ENCODE assay signal across 9 cellular contexts in genomic region chr1:36304970-36305914, GRCh38. TPM values are rescaled to one million over a fixed set of nuclear protein-coding genes. Genes with fewer than 3 reads are reported as not detected.
DNase-seq lines count a peak whose midpoint lies in the region; ATAC-seq, FAIRE-seq and TF ChIP-seq lines count a peak whose summit lies in the region.
"Had no signal": no experiment of that assay in that cellular context is flagged by ENCODE, and none has a peak within 500 bp of the region (broad histone marks: within the 10 kb centered on the region; RNA-seq: fewer than 3 reads in every experiment).

No MANE protein-coding gene starts in this region.

- WGBS in esophagus squamous epithelium, 2 donors = 59 to 65% methylated on average over 7 to 8 of the region's 10 CpGs

- H3K4me3 ChIP-seq in WERI-Rb-1 (ENCODE audit: low read depth, low read length) (no peak overlapping the region), esophagus squamous epithelium (no peak overlapping the region), skin epidermis (peak overlapping the region in 2 of 7 experiments; percentile 71)

- TF ChIP-seq POLR2A in GM12891 (IDR thresholded peaks at IDR 0.05; ENCODE audit: low read depth, low read length) (no peak), esophagus squamous epithelium (IDR thresholded peaks at IDR 0.05) (no peak)

- DNase-seq in GM12891 (ENCODE audit: insufficient read length, low spot score) = no peak
- DNase-seq in WERI-Rb-1 = no peak
- DNase-seq in esophagus squamous epithelium (lab: John Stamatoyannopoulos, UW) = no peak
- DNase-seq in pons (ENCODE audit: low spot score) = no peak
- DNase-seq in NCI-H1048 (lab: John Stamatoyannopoulos, UW) = no peak
- DNase-seq in RKO (ENCODE audit: low spot score) = no peak

- H3K27me3 ChIP-seq in WERI-Rb-1 (ENCODE audit: insufficient read depth, low read depth, severe bottlenecking) (no peaks in the 10 kb centered on the region), esophagus squamous epithelium (no peaks in the 10 kb centered on the region)

- intact Hi-C loops in esophagus squamous epithelium (cut with DNase I) = no loop called here

- H3K9me3 ChIP-seq in WERI-Rb-1 (ENCODE audit: severe bottlenecking) (no peaks in the 10 kb centered on the region), esophagus squamous epithelium (no peaks in the 10 kb centered on the region)

- no peak for ATAC-seq in GM21381 (IDR thresholded peaks at IDR 0.05; ENCODE audit: unreplicated experiment)

- peak; percentile 74 for FAIRE-seq in GM12891 (lab: Jason Lieb, UNC)
- FAIRE-seq: endometrium had no signal

- no peak for TF ChIP-seq CTCF in WERI-Rb-1 (IDR thresholded peaks at IDR 0.05; ENCODE audit: low read depth, low read length)
- no peak for TF ChIP-seq CTCF in esophagus squamous epithelium (IDR thresholded peaks at IDR 0.05)

- H3K4me1 ChIP-seq in esophagus squamous epithelium = peaks cover 16 to 33% (median 26%) of the 10 kb centered on the region in 3 donors

- H3K36me3 ChIP-seq in WERI-Rb-1 (peaks cover 42% of the 10 kb centered on the region), esophagus squamous epithelium (peaks cover 21 to 56% (median 32%) of the 10 kb centered on the region in 3 donors)

- H3K27ac ChIP-seq in WERI-Rb-1 (0 out of 2 replicates have a peak overlapping the region, but pooled peaks have one; percentile 11), esophagus squamous epithelium (peak overlapping the region; percentile 87 to 97 (median 92)), skin epidermis (peak overlapping the region in 19 of 21 experiments; percentile 71 to 96 (median 90))

TF ChIP-seq in GM12891, 5 proteins besides CTCF, POLR2A, EP300 and RAD21:
- no peak for TF ChIP-seq SPI1 (IDR thresholded peaks at IDR 0.05; ENCODE audit: low read depth, low read length)

RNA-seq across cellular contexts. Expression of gene SH3D21, which starts 0.9 kb away (rescaled TPM):
- polyA plus RNA-seq in GM12891 (2012; ENCODE audit: low read depth, missing spikeins) = 11.7 TPM
- total RNA-seq in esophagus squamous epithelium = 1 to 10 TPM; 2.8 to 9.7 (median 3.7) TPM

RNA-seq across cellular contexts. Expression of gene EVA1B, which starts 18.2 kb away (rescaled TPM):
- 7.6 TPM for polyA plus RNA-seq in GM12891 (2012; ENCODE audit: low read depth, missing spikeins)
- total RNA-seq in esophagus squamous epithelium = 10 to 100 TPM in 3 of 4 donors, 1 to 10 TPM in 1; 7.5 to 22.1 (median 12.8) TPM

Comparison
In these comparisons a context has a peak if more than half of its experiments do, and no peak if none do; other contexts are left out.
1. H3K27ac ChIP-seq: peak in every context shown above with its lines; median percentile 92 in esophagus squamous epithelium; 90 in skin epidermis; 11 in WERI-Rb-1.